In the genomic region with DNA sequence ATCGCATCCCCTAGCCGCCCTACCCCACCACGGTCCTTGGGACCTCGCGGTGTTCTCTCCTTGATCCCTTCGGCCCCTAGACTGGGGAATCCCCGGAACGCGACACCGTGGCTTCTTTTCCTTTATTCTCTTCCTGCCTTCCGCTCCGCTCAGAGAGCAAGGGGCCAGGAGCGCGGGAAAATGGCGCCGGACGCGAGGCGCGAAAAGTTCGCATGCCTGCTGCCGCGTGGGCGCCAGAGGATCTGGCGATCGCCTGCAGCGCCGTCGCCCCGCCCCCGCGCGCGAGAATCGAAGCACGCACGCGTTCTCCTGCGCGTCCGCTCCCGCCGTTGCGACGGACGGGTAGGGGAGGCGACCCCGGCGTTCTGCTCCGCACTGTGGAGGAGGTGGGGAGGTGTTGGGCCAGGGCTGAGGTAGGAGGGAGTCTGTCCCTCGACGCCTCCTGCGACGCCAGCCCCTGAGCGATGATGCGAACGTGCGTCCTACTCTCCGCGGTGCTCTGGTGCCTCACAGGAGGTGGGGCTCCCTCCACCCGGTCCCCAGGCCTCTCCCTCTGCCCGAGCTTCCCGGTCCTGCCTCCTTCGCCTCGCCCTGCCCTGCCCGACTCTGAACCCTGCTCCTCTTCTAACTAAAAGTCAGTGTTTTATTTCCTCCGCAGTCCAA, we compare ENCODE assay signal across 11 cellular contexts.
DNase-seq lines count a peak whose midpoint lies in the region.
"Had no signal": no experiment of that assay in that cellular context is flagged by ENCODE, and none has a peak within 500 bp of the region (broad histone marks: within the 10 kb centered on the region; RNA-seq: fewer than 3 reads in every experiment).

A gene with protein sequence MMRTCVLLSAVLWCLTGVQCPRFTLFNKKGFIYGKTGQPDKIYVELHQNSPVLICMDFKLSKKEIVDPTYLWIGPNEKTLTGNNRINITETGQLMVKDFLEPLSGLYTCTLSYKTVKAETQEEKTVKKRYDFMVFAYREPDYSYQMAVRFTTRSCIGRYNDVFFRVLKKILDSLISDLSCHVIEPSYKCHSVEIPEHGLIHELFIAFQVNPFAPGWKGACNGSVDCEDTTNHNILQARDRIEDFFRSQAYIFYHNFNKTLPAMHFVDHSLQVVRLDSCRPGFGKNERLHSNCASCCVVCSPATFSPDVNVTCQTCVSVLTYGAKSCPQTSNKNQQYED (plus strand): TSS at position 312 of the 663 bp plus-strand sequence. CDS start 153 bp downstream, at position 465.

- peak within 1 kb of the TSS in 1 of 2 donors; percentile 52 for H3K9ac ChIP-seq in mucosa of rectum (ENCODE audit: low read depth in 1 of 2, low read length in 2 of 2)

- peak within 1 kb of the TSS in 1 of 2 donors; percentile 59 for H3K4me3 ChIP-seq in mucosa of rectum (ENCODE audit: low read length in 2 of 2)
- H3K4me3 ChIP-seq: right atrium auricular region had no signal

- peaks cover 5 to 6% of the 10 kb centered on the region in 2 donors for H3K4me1 ChIP-seq in mucosa of rectum (ENCODE audit: control insufficient read depth in 2 of 2, insufficient read depth in 2 of 2, low read length in 2 of 2)
- H3K4me1 ChIP-seq: breast epithelium had no signal

- H3K36me3 ChIP-seq in mucosa of rectum (ENCODE audit: control insufficient read depth in 2 of 2, insufficient read depth in 2 of 2, low read length in 2 of 2) = no peaks in the 10 kb centered on the region
- H3K36me3 ChIP-seq: breast epithelium, right atrium auricular region had no signal

- DNase-seq in activated CD8-positive, alpha-beta memory T cell treated with anti-CD3 and anti-CD28 coated beads for 24 hours = peak; percentile 82
- no peak for DNase-seq in activated CD8-positive, alpha-beta memory T cell treated with anti-CD3 and anti-CD28 coated beads, Interleukin-2, amount 50 U/mL, for 48 hours
- peak; percentile 77 to 78 for DNase-seq in activated T-cell treated with anti-CD3 and anti-CD28 coated beads, Interleukin-2, amount 50 U/mL, for 48 hours
- DNase-seq in AG08395 (ENCODE audit: low spot score) (no peak), NCI-H2171 treated with DMSO at 0.1 percent for 48 hours (lab: John Stamatoyannopoulos, UW) (no peak), NCI-H69 (lab: John Stamatoyannopoulos, UW) (no peak), HK-2 (ENCODE audit: unreplicated experiment) (no peak)
- DNase-seq: 8988T had no signal

- peaks cover 11 to 17% of the 10 kb centered on the region in 2 donors for H3K27me3 ChIP-seq in mucosa of rectum (ENCODE audit: control insufficient read depth in 2 of 2, insufficient read depth in 2 of 2, low read length in 2 of 2)

- peaks cover 0 to 2% of the 10 kb centered on the region in 2 donors for H3K9me3 ChIP-seq in mucosa of rectum (ENCODE audit: control insufficient read depth in 2 of 2, low read length in 2 of 2)
- H3K9me3 ChIP-seq: breast epithelium had no signal

- H3K27ac ChIP-seq in mucosa of rectum (ENCODE audit: low read depth in 2 of 2, low read length in 2 of 2) = peak within 1 kb of the TSS; percentile 20 to 70
- H3K27ac ChIP-seq: right atrium auricular region had no signal

Comparison
In these comparisons a context has a peak if more than half of its experiments do, and no peak if none do; other contexts are left out.
1. DNase-seq: peak in activated CD8-positive, alpha-beta memory T cell treated with anti-CD3 and anti-CD28 coated beads for 24 hours (single experiment) and activated T-cell treated with anti-CD3 and anti-CD28 coated beads, Interleukin-2, amount 50 U/mL, for 48 hours (2 of 2); none in activated CD8-positive, alpha-beta memory T cell treated with anti-CD3 and anti-CD28 coated beads, Interleukin-2, amount 50 U/mL, for 48 hours (single experiment), AG08395 (single experiment), NCI-H2171 treated with DMSO at 0.1 percent for 48 hours (single experiment), NCI-H69 (single experiment) and HK-2 (single experiment).